Comparison of ENCODE assay signal across 8 cellular contexts in genomic region chr12:643478-644292, GRCh38. TPM values are rescaled to one million over a fixed set of nuclear protein-coding genes. Genes with fewer than 3 reads are reported as not detected.
DNase-seq lines count a peak whose midpoint lies in the region; ATAC-seq and TF ChIP-seq lines count a peak whose summit lies in the region.

No MANE protein-coding gene starts in this region.

- H3K36me3 Mint-ChIP-seq in activated T-cell treated with anti-CD3 and anti-CD28 coated beads, Interleukin-2, amount 50 U/mL, for 24 hours (ENCODE audit: low read depth), result peaks cover 3% of the 10 kb centered on the region
- peaks cover 15% of the 10 kb centered on the region for H3K36me3 Mint-ChIP-seq in effector memory CD8-positive, alpha-beta T cell (ENCODE audit: insufficient read depth)
- no peaks in the 10 kb centered on the region for H3K36me3 Mint-ChIP-seq in natural killer cell

- H3K4me1 Mint-ChIP-seq in activated T-cell treated with anti-CD3 and anti-CD28 coated beads, Interleukin-2, amount 50 U/mL, for 24 hours (ENCODE audit: low read depth), result peaks cover 63% of the 10 kb centered on the region
- H3K4me1 Mint-ChIP-seq in effector memory CD8-positive, alpha-beta T cell (ENCODE audit: low read depth in 2 of 2), result peaks cover 22 to 40% of the 10 kb centered on the region in 2 donors
- peaks cover 23 to 43% of the 10 kb centered on the region in 2 donors for H3K4me1 Mint-ChIP-seq in natural killer cell

- H3K27ac Mint-ChIP-seq in activated T-cell treated with anti-CD3 and anti-CD28 coated beads, Interleukin-2, amount 50 U/mL, for 24 hours, result peak overlapping the region; percentile 96
- H3K27ac Mint-ChIP-seq in effector memory CD8-positive, alpha-beta T cell, result peak overlapping the region; percentile 92 to 93
- peak overlapping the region; percentile 91 to 94 for H3K27ac Mint-ChIP-seq in natural killer cell

- DNase-seq in activated T-cell treated with anti-CD3 and anti-CD28 coated beads, Interleukin-2, amount 50 U/mL, for 24 hours, result no peak
- DNase-seq in activated T-cell treated with anti-CD3 and anti-CD28 coated beads for 4 hours (no peak), OCI-M1 (lab: John Stamatoyannopoulos, UW) (peak; percentile 71), natural killer cell (peak; percentile 34), NCI-H748 treated with DMSO at 0.1 percent for 48 hours (lab: John Stamatoyannopoulos, UW) (no peak)
- peak in 1 of 3 experiments; percentile 31 for DNase-seq in effector memory CD8-positive, alpha-beta T cell
- DNase-seq in effector CD4-positive, alpha-beta T cell, result no peak

- H3K9me3 Mint-ChIP-seq in activated T-cell treated with anti-CD3 and anti-CD28 coated beads, Interleukin-2, amount 50 U/mL, for 24 hours, result no peaks in the 10 kb centered on the region
- H3K9me3 Mint-ChIP-seq in effector memory CD8-positive, alpha-beta T cell, result no peaks in the 10 kb centered on the region
- H3K9me3 Mint-ChIP-seq in natural killer cell, result no peaks in the 10 kb centered on the region

- peak overlapping the region; percentile 85 for H3K4me3 Mint-ChIP-seq in activated T-cell treated with anti-CD3 and anti-CD28 coated beads, Interleukin-2, amount 50 U/mL, for 24 hours
- peak overlapping the region; percentile 68 to 82 for H3K4me3 Mint-ChIP-seq in effector memory CD8-positive, alpha-beta T cell
- H3K4me3 Mint-ChIP-seq in natural killer cell, result peak overlapping the region; percentile 89

- peak; percentile 0 for ATAC-seq in effector memory CD8-positive, alpha-beta T cell (replicated peaks)
- ATAC-seq in natural killer cell, result peak in 1 of 3 donors; percentile 4
- ATAC-seq in HG03196 (IDR thresholded peaks at IDR 0.05; ENCODE audit: unreplicated experiment), result no peak

- intact Hi-C loops in natural killer cell (cut with micrococcal nuclease), result loop anchor here (2.0 to 5.0 kb wide), 2 partner anchors 44 to 111 kb away; no protein-coding TSS in a partner anchor

- H3K27me3 Mint-ChIP-seq in activated T-cell treated with anti-CD3 and anti-CD28 coated beads, Interleukin-2, amount 50 U/mL, for 24 hours, result no peaks in the 10 kb centered on the region
- H3K27me3 Mint-ChIP-seq in effector memory CD8-positive, alpha-beta T cell, result no peaks in the 10 kb centered on the region
- no peaks in the 10 kb centered on the region for H3K27me3 Mint-ChIP-seq in natural killer cell (ENCODE audit: low read depth in 2 of 2)

- TF ChIP-seq CTCF in natural killer cell (IDR thresholded peaks at IDR 0.05), result no peak

RNA-seq across cellular contexts. Expression of gene NINJ2, which starts 19.6 kb away (rescaled TPM):
- total RNA-seq in natural killer cell, result 1 to 10 TPM; 3.1 to 6.6 (median 4.9) TPM

Comparison
In these comparisons a context has a peak if more than half of its experiments do, and no peak if none do; other contexts are left out.
1. DNase-seq: peak in OCI-M1 (single experiment) and natural killer cell (single experiment); none in activated T-cell treated with anti-CD3 and anti-CD28 coated beads, Interleukin-2, amount 50 U/mL, for 24 hours (single experiment), activated T-cell treated with anti-CD3 and anti-CD28 coated beads for 4 hours (single experiment), effector CD4-positive, alpha-beta T cell (single experiment) and NCI-H748 treated with DMSO at 0.1 percent for 48 hours (single experiment).
2. Peak in every context shown above with its lines, with median percentiles within 50 percentile points of each other: H3K27ac Mint-ChIP-seq and H3K4me3 Mint-ChIP-seq.